ENCODE assay signal across 10 cellular contexts in genomic region chr1:14100916-14101315, GRCh38.
"Had no signal": no experiment of that assay in that cellular context is flagged by ENCODE, and none has a peak within 500 bp of the region (broad histone marks: within the 10 kb centered on the region; RNA-seq: fewer than 3 reads in every experiment).

No MANE protein-coding gene starts in this region.

- H3K27ac Mint-ChIP-seq: GM23338, HFFc6 had no signal

- H3K4me1 ChIP-seq: HAP-1 had no signal

- H3K9ac ChIP-seq: GM23248 had no signal

- H3K4me2 ChIP-seq: GM23338 had no signal

- H3K27ac ChIP-seq: GM23248 had no signal

- ATAC-seq: GM23338, HCT116 had no signal

- H3K9me3 Mint-ChIP-seq: GM23338 had no signal

- H3K4me3 Mint-ChIP-seq: GM23338, HFFc6 had no signal

- FAIRE-seq: H1, H54 had no signal

- H2AFZ ChIP-seq: GM23248, GM23338 had no signal

- H3K4me3 ChIP-seq: GM23248, GM23338, HAP-1 had no signal

- DNase-seq: GM23248, GOT3, H7, HCEC 1CT, HFFc6 had no signal

- H3K9me3 ChIP-seq: HAP-1 had no signal

- H3K36me3 ChIP-seq: HAP-1 had no signal
